Comparison of ENCODE assay signal across 34 cellular contexts in genomic region chr22:39883057-39883456, GRCh38. TPM values are rescaled to one million over a fixed set of nuclear protein-coding genes. Genes with fewer than 3 reads are reported as not detected.
"Had no signal": no experiment of that assay in that cellular context is flagged by ENCODE, and none has a peak within 500 bp of the region (broad histone marks: within the 10 kb centered on the region; RNA-seq: fewer than 3 reads in every experiment).

No MANE protein-coding gene starts in this region.

- H3K27ac ChIP-seq: adrenal gland, body of pancreas, brain microvascular endothelial cell, breast epithelium, VCaP had no signal

- DNase-seq: activated B cell treated with CpG ODN at 0.5 μM for 24 hours; activated CD4-positive, alpha-beta memory T cell treated with anti-CD3 and anti-CD28 coated beads for 36 hours; activated CD4-positive, alpha-beta T cell treated with anti-CD3 and anti-CD28 coated beads for 4 hours; activated CD4-positive, alpha-beta T cell treated with anti-CD3 and anti-CD28 coated beads, Interleukin-2, amount 10 ng/mL, durations not matched to agents 24 days and 14 days; activated CD4-positive, alpha-beta T cell treated with anti-CD3 and anti-CD28 coated beads, Interleukin-2, amount 50 U/mL, for 1 hour; activated CD4-positive, alpha-beta T cell treated with anti-CD3 and anti-CD28 coated beads, Interleukin-2, amount 50 U/mL, for 4 hours; activated CD4-positive, CD25-positive, alpha-beta regulatory T cell treated with anti-CD3 and anti-CD28 coated beads, Interleukin-2, amount 50 U/mL, for 72 hours; activated CD8-positive, alpha-beta memory T cell treated with anti-CD3 and anti-CD28 coated beads, Interleukin-2, amount 50 U/mL, for 4 hours; activated CD8-positive, alpha-beta T cell treated with anti-CD3 and anti-CD28 coated beads for 36 hours; activated effector memory CD4-positive, alpha-beta T cell treated with anti-CD3 and anti-CD28 coated beads, Interleukin-2, amount 50 U/mL, for 16 hours; activated gamma-delta T cell treated with Interleukin-2 at 50 U/mL for 16 hours; activated naive CD4-positive, alpha-beta T cell; activated naive CD4-positive, alpha-beta T cell treated with anti-CD3 and anti-CD28 coated beads for 36 hours; activated naive CD4-positive, alpha-beta T cell treated with anti-CD3 and anti-CD28 coated beads, Interleukin-2, amount 50 U/mL, for 16 hours; activated naive CD8-positive, alpha-beta T cell treated with anti-CD3 and anti-CD28 coated beads for 36 hours; activated T-cell treated with anti-CD3 and anti-CD28 coated beads for 4 hours; activated T-cell treated with anti-CD3 and anti-CD28 coated beads, Interleukin-2, amount 50 U/mL, for 1 hour; activated T-cell treated with anti-CD3 and anti-CD28 coated beads, Interleukin-2, amount 50 U/mL, for 4 hours; activated T-cell treated with anti-CD3 and anti-CD28 coated beads, Interleukin-2, amount 50 U/mL, for 72 hours; adrenal gland; amniotic stem cell; aorta; body of pancreas; brain microvascular endothelial cell; central memory CD4-positive, alpha-beta T cell; T-helper 2 cell; T-helper 9 cell had no signal

- H3K9me3 ChIP-seq: adrenal gland, body of pancreas, breast epithelium had no signal

- H3K27me3 ChIP-seq: adrenal gland, body of pancreas, breast epithelium had no signal

- H3K4me1 ChIP-seq: adrenal gland, body of pancreas, breast epithelium had no signal

- H3K36me3 ChIP-seq: adrenal gland, brain microvascular endothelial cell, breast epithelium had no signal

- H3K4me3 ChIP-seq: adrenal gland, body of pancreas, breast epithelium had no signal

- ATAC-seq: activated CD8-positive, alpha-beta T cell treated with anti-CD3 and anti-CD28 coated beads for 36 hours; activated naive CD4-positive, alpha-beta T cell treated with anti-CD3 and anti-CD28 coated beads, Interleukin-2, amount 50 U/mL, for 72 hours; activated T-cell treated with anti-CD3 and anti-CD28 coated beads, Interleukin-2, amount 50 U/mL, for 4 hours; activated T-cell treated with anti-CD3 and anti-CD28 coated beads, Interleukin-2, amount 50 U/mL, for 72 hours; activated T-helper 17 cell treated with anti-CD3 and anti-CD28 coated beads, Interleukin-2, amount 50 U/mL, for 72 hours; body of pancreas had no signal

RNA-seq across cellular contexts. Expression of gene ENTHD1, which starts 10.5 kb away (rescaled TPM):
- total RNA-seq: activated B cell treated with CpG ODN at 0.5 μM for 24 hours, astrocyte, body of pancreas, breast epithelium, cardiac septum, cerebellum had no signal
- polyA plus RNA-seq: adrenal gland, aorta had no signal
